ENCODE assay signal across 8 cellular contexts in genomic region chr11:76588455-76589325, GRCh38.
DNase-seq lines count a peak whose midpoint lies in the region; ATAC-seq and TF ChIP-seq lines count a peak whose summit lies in the region.

No MANE protein-coding gene starts in this region.

- peaks cover 0 to 18% (median 11%) of the 10 kb centered on the region in 3 donors for H3K4me1 Mint-ChIP-seq in CD8-positive, alpha-beta memory T cell

- CTCF ChIA-PET in CD8-positive, alpha-beta memory T cell (lab: Charles Lee): no interaction called here

- WGBS in sigmoid colon, 2 donors: 20 to 59% methylated on average over 25 of the region's 25 CpGs

- H3K4me3 Mint-ChIP-seq in CD8-positive, alpha-beta memory T cell: peak overlapping the region in 1 of 7 donors; percentile 27

- no peak overlapping the region for H3K27ac ChIP-seq in CD8-positive, alpha-beta memory T cell (ENCODE audit: low read depth, low read length)
- peak overlapping the region; percentile 42 to 66 (median 57) for H3K27ac ChIP-seq in sigmoid colon

- no peak overlapping the region for H3K4me3 ChIP-seq in CD8-positive, alpha-beta memory T cell (ENCODE audit: low read length)
- H3K4me3 ChIP-seq in fibroblast of pulmonary artery (replicated peaks; ENCODE audit: low read depth, low read length) (no peak overlapping the region), sigmoid colon (no peak overlapping the region)

- TF ChIP-seq CTCF in fibroblast of pulmonary artery (IDR thresholded peaks at IDR 0.05; ENCODE audit: low read length, missing control alignments): no peak
- TF ChIP-seq CTCF in sigmoid colon (IDR thresholded peaks at IDR 0.05): no peak

- H3K36me3 ChIP-seq in CD8-positive, alpha-beta memory T cell (ENCODE audit: insufficient read depth, low read length): no peaks in the 10 kb centered on the region
- no peaks in the 10 kb centered on the region for H3K36me3 ChIP-seq in sigmoid colon

- DNase-seq in CD8-positive, alpha-beta memory T cell: no peak
- peak; percentile 76 for DNase-seq in fibroblast of pulmonary artery (ENCODE audit: low read depth)
- peak; percentile 85 for DNase-seq in sigmoid colon
- DNase-seq in HPDE6-E6E7 (ENCODE audit: extremely low spot score): no peak
- no peak for DNase-seq in NCI-H82 (lab: John Stamatoyannopoulos, UW)
- DNase-seq in NCI-H1417 (lab: John Stamatoyannopoulos, UW): no peak

- no peaks in the 10 kb centered on the region for H3K36me3 Mint-ChIP-seq in CD8-positive, alpha-beta memory T cell

- TF ChIP-seq POLR2A in sigmoid colon (IDR thresholded peaks at IDR 0.05): no peak

- peak overlapping the region in 5 of 8 donors; percentile 43 to 89 (median 73) for H3K27ac Mint-ChIP-seq in CD8-positive, alpha-beta memory T cell

- intact Hi-C loops in sigmoid colon (cut with DNase I): no loop called here

- no peaks in the 10 kb centered on the region for H3K9me3 ChIP-seq in CD8-positive, alpha-beta memory T cell (ENCODE audit: low read length)
- no peaks in the 10 kb centered on the region for H3K9me3 ChIP-seq in sigmoid colon

- no peaks in the 10 kb centered on the region for H3K4me1 ChIP-seq in CD8-positive, alpha-beta memory T cell (ENCODE audit: insufficient read depth, low read length)
- peaks cover 0 to 21% (median 15%) of the 10 kb centered on the region in 4 donors for H3K4me1 ChIP-seq in sigmoid colon

- peaks cover 0 to 6% of the 10 kb centered on the region in 2 donors for H3K27me3 Mint-ChIP-seq in CD8-positive, alpha-beta memory T cell

- POLR2A ChIA-PET in CD8-positive, alpha-beta memory T cell (lab: Charles Lee): no interaction called here

- H3K9me3 Mint-ChIP-seq in CD8-positive, alpha-beta memory T cell: no peaks in the 10 kb centered on the region

- peak; percentile 80 to 82 for ATAC-seq in activated CD4-positive, CD25-positive, alpha-beta regulatory T cell treated with anti-CD3 and anti-CD28 coated beads, Interleukin-2, amount 50 U/mL, for 24 hours
- no peak for ATAC-seq in GM21367 (IDR thresholded peaks at IDR 0.05; ENCODE audit: unreplicated experiment)

- no peaks in the 10 kb centered on the region for H3K27me3 ChIP-seq in CD8-positive, alpha-beta memory T cell (ENCODE audit: insufficient read depth, low read length, poor library complexity, severe bottlenecking)
- H3K27me3 ChIP-seq in sigmoid colon: no peaks in the 10 kb centered on the region

- no peak for TF ChIP-seq EP300 in sigmoid colon (IDR thresholded peaks at IDR 0.05)

Comparison
In these comparisons a context has a peak if more than half of its experiments do, and no peak if none do; other contexts are left out.
1. DNase-seq: peak in fibroblast of pulmonary artery (single experiment) and sigmoid colon (single experiment); none in CD8-positive, alpha-beta memory T cell (0 of 5), HPDE6-E6E7 (single experiment), NCI-H82 (single experiment) and NCI-H1417 (0 of 3).